ENCODE assay signal across 30 cellular contexts in the genomic region with DNA sequence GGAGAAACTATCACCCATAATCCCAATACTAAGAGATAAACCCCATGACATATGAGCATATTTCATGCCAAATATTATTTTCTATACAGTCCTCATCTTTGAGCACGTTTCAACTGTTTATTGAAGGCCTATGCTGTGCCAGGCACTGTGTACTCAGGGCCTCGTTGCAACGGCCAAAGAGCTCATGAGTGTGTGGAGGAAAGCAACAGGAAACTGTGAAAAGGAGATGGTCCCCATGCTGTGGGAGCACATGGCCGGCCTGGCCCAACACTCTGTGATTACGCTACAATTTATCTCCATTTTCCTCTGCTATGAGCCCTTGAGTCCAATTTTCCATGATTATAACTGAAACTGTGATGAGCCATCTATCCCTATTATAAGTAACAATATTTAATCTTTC. TPM values are rescaled to one million over a fixed set of nuclear protein-coding genes. Genes with fewer than 3 reads are reported as not detected.
A peak's percentile ranks its signal among the peaks of the same experiment; 100 is the strongest.
DNase-seq lines count a peak whose midpoint lies in the region; ATAC-seq and TF ChIP-seq lines count a peak whose summit lies in the region.
"Had no signal": no experiment of that assay in that cellular context is flagged by ENCODE, and none has a peak within 500 bp of the region (broad histone marks: within the 10 kb centered on the region; RNA-seq: fewer than 3 reads in every experiment).

No MANE protein-coding gene starts in this region.

- no peak overlapping the region for H3K4me3 ChIP-seq in HL-60 (replicated peaks; ENCODE audit: insufficient read depth, low read length)
- H3K4me3 ChIP-seq in thyroid gland (replicated peaks in 1 of 3) = no peak overlapping the region
- H3K4me3 ChIP-seq: gastrocnemius medialis, left lung had no signal

- H3K9me3 ChIP-seq in thyroid gland = no peaks in the 10 kb centered on the region
- H3K9me3 ChIP-seq: gastrocnemius medialis, left lung had no signal

- 32 to 33% methylated on average over 5 of the region's 5 CpGs for WGBS in thyroid gland, 2 donors

- no peak for ATAC-seq in foreskin keratinocyte
- ATAC-seq: gastrocnemius medialis; left lung; Panc1; stimulated activated naive CD8-positive, alpha-beta T cell treated with anti-CD3 and anti-CD28 coated beads, Interleukin-15, amount 100 ng/mL, for 72 hours had no signal

- no peaks in the 10 kb centered on the region for H3K36me3 ChIP-seq in thyroid gland
- H3K36me3 ChIP-seq: WERI-Rb-1 had no signal

- TF ChIP-seq CTCF in HL-60 (IDR thresholded peaks at IDR 0.05; ENCODE audit: insufficient read depth, low read length) (no peak), thyroid gland (IDR thresholded peaks at IDR 0.05) (no peak), foreskin keratinocyte (conservative IDR thresholded peaks at IDR 0.05) (no peak)

- CTCF ChIA-PET in HEK293T (lab: Yijun Ruan, JAX) = no interaction called here

- no peaks in the 10 kb centered on the region for H3K27me3 ChIP-seq in HL-60 (ENCODE audit: insufficient read depth, poor library complexity, severe bottlenecking)
- H3K27me3 ChIP-seq in thyroid gland = no peaks in the 10 kb centered on the region
- no peaks in the 10 kb centered on the region for H3K27me3 ChIP-seq in foreskin keratinocyte
- H3K27me3 ChIP-seq: gastrocnemius medialis, left lung had no signal

- H3K4me1 ChIP-seq in thyroid gland (peaks cover 16 to 40% of the 10 kb centered on the region in 2 donors), foreskin keratinocyte (no peaks in the 10 kb centered on the region)

- POLR2A ChIA-PET in HEK293T (lab: Yijun Ruan, JAX) = interaction anchor here (2.9 kb wide), 1 partner anchor 8 kb away, joined by 12 read pairs; a partner anchor contains a TSS

- peak overlapping the region; percentile 30; the same call in 1 of the 2 replicates for H3K27ac ChIP-seq in HL-60 (replicated peaks)
- H3K27ac ChIP-seq in thyroid gland = peak overlapping the region; percentile 20 to 60 (median 30)
- no peak overlapping the region for H3K27ac ChIP-seq in foreskin keratinocyte
- H3K27ac ChIP-seq: gastrocnemius medialis, WERI-Rb-1 had no signal

- intact Hi-C loops in thyroid gland (cut with DNase I) = no loop called here

- peak; percentile 46 for DNase-seq in activated CD8-positive, alpha-beta memory T cell treated with anti-CD3 and anti-CD28 coated beads, Interleukin-2, amount 50 U/mL, for 48 hours
- DNase-seq in activated CD8-positive, alpha-beta memory T cell treated with anti-CD3 and anti-CD28 coated beads, Interleukin-2, amount 50 U/mL, for 4 hours = no peak
- DNase-seq in HL-60 (ENCODE audit: low read depth in 1 of 2, low spot score in 1 of 2) = no peak
- DNase-seq in cerebellum (ENCODE audit: low spot score) = peak; percentile 54
- peak; percentile 49 to 57 for DNase-seq in thyroid gland
- no peak for DNase-seq in foreskin keratinocyte
- no peak for DNase-seq in DMS153 treated with DMSO at 0.1 percent for 48 hours (lab: John Stamatoyannopoulos, UW; ENCODE audit: unreplicated experiment)
- no peak for DNase-seq in HEK293T (ENCODE audit: extremely low spot score)
- DNase-seq: activated CD4-positive, alpha-beta T cell treated with anti-CD3 and anti-CD28 coated beads, Interleukin-2, amount 50 U/mL, for 1 hour; activated effector memory CD4-positive, alpha-beta T cell treated with anti-CD3 and anti-CD28 coated beads, Interleukin-2, amount 50 U/mL, for 16 hours; central memory CD4-positive, alpha-beta T cell; gastrocnemius medialis; left lung; mesendoderm; NCI-H1694 treated with DMSO at 0.1 percent for 48 hours; NCI-H510A; NK-92 treated with Interleukin-12 subunit alpha and Interleukin-12 subunit beta, amount 100 ng/mL, for 24 hours; nucleus accumbens; SHP77; stimulated activated CD4-positive, alpha-beta T cell treated with anti-CD3 and anti-CD28 coated beads, Interleukin-15, amount 100 ng/mL, for 24 hours; stimulated activated naive CD8-positive, alpha-beta T cell treated with anti-CD3 and anti-CD28 coated beads, Interleukin-15, amount 100 ng/mL, for 72 hours; T-helper 9 cell; WERI-Rb-1 had no signal

- TF ChIP-seq POLR2A in thyroid gland (IDR thresholded peaks at IDR 0.05) = no peak

TF ChIP-seq in HEK293T, 16 proteins besides CTCF, POLR2A, EP300 and RAD21:
- no peak for TF ChIP-seq FOXA1 (IDR thresholded peaks at IDR 0.05)
- no peak for TF ChIP-seq SP1 (IDR thresholded peaks at IDR 0.05)
- TF ChIP-seq CTBP1 (IDR thresholded peaks at IDR 0.05; ENCODE audit: borderline replicate concordance) = no peak
- no peak for TF ChIP-seq NFRKB (IDR thresholded peaks at IDR 0.05)
- no peak for TF ChIP-seq ARNT (IDR thresholded peaks at IDR 0.05)
- no peak for TF ChIP-seq ELF4 (IDR thresholded peaks at IDR 0.05)
- TF ChIP-seq BHLHE40 (IDR thresholded peaks at IDR 0.05; ENCODE audit: borderline replicate concordance) = no peak

RNA-seq across cellular contexts. Expression of a gene that starts 5.6 kb away (rescaled TPM):
- total RNA-seq in cerebellum (26.6 TPM), thyroid gland (10 to 100 TPM; 31.6 to 55.5 (median 46.6) TPM), foreskin keratinocyte (14.0 and 14.9 TPM in 2 replicates)
- 9.2 and 11.0 TPM in 2 replicates for polyA plus RNA-seq in foreskin keratinocyte

RNA-seq across cellular contexts. Expression of a gene that starts 8.0 kb away (rescaled TPM):
- total RNA-seq in cerebellum (45.0 TPM), thyroid gland (10 to 100 TPM; 22.1 to 79.4 (median 49.9) TPM), foreskin keratinocyte (44.2 and 52.3 TPM in 2 replicates)
- 58.1 and 73.0 TPM in 2 replicates for polyA plus RNA-seq in foreskin keratinocyte

RNA-seq across cellular contexts. Expression of a gene that starts 21.9 kb away (rescaled TPM):
- total RNA-seq in cerebellum (7.6 TPM), thyroid gland (1 to 10 TPM in 1 of 4 donors, not detected in 3; 3.8 TPM), foreskin keratinocyte (2.1 and 2.3 TPM in 2 replicates)
- 0.11 and 0.19 TPM in 2 replicates for polyA plus RNA-seq in foreskin keratinocyte

RNA-seq across cellular contexts. Expression of a gene that starts 34.9 kb away (rescaled TPM):
- not detected for total RNA-seq in cerebellum
- total RNA-seq in thyroid gland = 1 to 10 TPM in 1 of 4 donors, under 1 TPM in 1, not detected in 2; 0.67 to 1.1 TPM
- total RNA-seq in foreskin keratinocyte = not detected in 2 replicates
- not detected in 2 replicates for polyA plus RNA-seq in foreskin keratinocyte
- total RNA-seq: A673, dermis microvascular lymphatic vessel endothelial cell, gastrocnemius medialis, LHCN-M2, myocyte, pulmonary artery endothelial cell had no signal
- polyA plus RNA-seq: BJ had no signal

Comparison
In these comparisons a context has a peak if more than half of its experiments do, and no peak if none do; other contexts are left out.
1. DNase-seq: peak in activated CD8-positive, alpha-beta memory T cell treated with anti-CD3 and anti-CD28 coated beads, Interleukin-2, amount 50 U/mL, for 48 hours (single experiment), cerebellum (single experiment) and thyroid gland (2 of 2); none in activated CD8-positive, alpha-beta memory T cell treated with anti-CD3 and anti-CD28 coated beads, Interleukin-2, amount 50 U/mL, for 4 hours (single experiment), HL-60 (0 of 2), foreskin keratinocyte (0 of 2), DMS153 treated with DMSO at 0.1 percent for 48 hours (single experiment) and HEK293T (single experiment).